24 cellular contexts compared by ENCODE assay signal in the genomic region with DNA sequence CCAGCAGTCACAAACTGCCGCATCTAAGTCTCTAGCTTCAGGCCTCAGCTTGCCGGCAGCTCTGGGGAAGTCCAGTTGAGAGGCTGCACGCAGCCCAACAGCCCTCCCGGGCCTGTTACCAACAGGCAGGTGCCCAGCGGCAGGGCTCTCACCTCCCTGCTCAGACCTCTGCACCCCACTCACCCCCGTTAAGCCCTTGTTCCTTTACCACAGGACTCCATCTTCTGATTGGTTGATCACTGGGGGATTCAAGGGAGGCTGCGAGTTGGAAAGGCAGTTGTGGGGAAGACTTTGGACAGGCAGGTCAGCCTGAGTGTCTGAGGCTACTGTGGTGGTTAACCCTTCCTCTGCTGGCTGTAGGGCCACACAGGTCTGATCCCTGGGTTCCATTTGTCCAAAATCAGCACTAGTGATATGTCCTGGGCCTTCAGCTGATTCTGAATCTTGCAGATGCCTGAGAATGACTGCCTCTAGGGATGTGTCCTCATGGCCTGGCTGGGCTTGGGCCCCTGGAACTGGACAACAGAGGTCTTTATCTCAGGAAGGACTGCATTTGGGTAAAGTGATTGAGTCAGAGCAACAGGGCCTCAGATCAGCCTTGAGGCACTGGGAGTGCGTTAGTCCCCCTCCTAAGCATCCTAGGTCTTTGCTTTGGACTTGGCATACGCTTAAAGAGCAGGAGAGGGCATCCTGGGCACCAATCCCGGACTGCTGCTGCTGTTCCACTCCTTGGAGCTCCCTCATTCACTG.
DNase-seq lines count a peak whose midpoint lies in the region; ATAC-seq, FAIRE-seq and TF ChIP-seq lines count a peak whose summit lies in the region.
"Had no signal": no experiment of that assay in that cellular context is flagged by ENCODE, and none has a peak within 500 bp of the region (broad histone marks: within the 10 kb centered on the region; RNA-seq: fewer than 3 reads in every experiment).

No MANE protein-coding gene starts in this region.

- no peak overlapping the region for H2AFZ ChIP-seq in GM23338

- H3K27me3 Mint-ChIP-seq in GM23338 (ENCODE audit: insufficient read depth, low read depth, poor library complexity): peaks cover 3% of the 10 kb centered on the region
- H3K27me3 Mint-ChIP-seq: CD4-positive, alpha-beta T cell had no signal

- H3K27ac ChIP-seq in GM23338 (ENCODE audit: low read depth) (no peak overlapping the region), foreskin keratinocyte (no peak overlapping the region)
- H3K27ac ChIP-seq: A549; BLaER1 treated with 17β-estradiol and CSF1 and Interleukin-3, amounts not matched to agents 10 nM and 100 nM had no signal

- no peaks in the 10 kb centered on the region for H3K9me3 Mint-ChIP-seq in GM23338
- H3K9me3 Mint-ChIP-seq: CD14-positive monocyte; CD4-positive, alpha-beta T cell; CD8-positive, alpha-beta memory T cell had no signal

- no peaks in the 10 kb centered on the region for H3K4me1 ChIP-seq in GM23338 (ENCODE audit: insufficient read depth)
- H3K4me1 ChIP-seq in foreskin keratinocyte: no peaks in the 10 kb centered on the region
- H3K4me1 ChIP-seq: A549 had no signal

- H3K4me3 ChIP-seq in GM23338: no peak overlapping the region
- H3K4me3 ChIP-seq: A549; BLaER1 treated with 17β-estradiol and CSF1 and Interleukin-3, amounts not matched to agents 10 nM and 100 nM had no signal

- ATAC-seq in GM23338 (peak; percentile 39; the same call in 1 of the 3 replicates), foreskin keratinocyte (peak; percentile 25), HG02852 (IDR thresholded peaks at IDR 0.05; ENCODE audit: unreplicated experiment) (no peak), GM19397 (IDR thresholded peaks at IDR 0.05; ENCODE audit: unreplicated experiment) (no peak), HG03457 (IDR thresholded peaks at IDR 0.05; ENCODE audit: unreplicated experiment) (no peak)
- ATAC-seq: A549 had no signal

- TF ChIP-seq CTCF in GM23338 (conservative IDR thresholded peaks at IDR 0.05; ENCODE audit: low read depth in 2 of 2) (no peak), foreskin keratinocyte (conservative IDR thresholded peaks at IDR 0.05) (no peak)

- H3K27ac Mint-ChIP-seq in GM23338: no peak overlapping the region
- H3K27ac Mint-ChIP-seq: CD14-positive monocyte; CD4-positive, alpha-beta T cell; CD8-positive, alpha-beta memory T cell had no signal

- peak; percentile 23 for FAIRE-seq in urothelium cell line (lab: Jason Lieb, UNC)
- FAIRE-seq: A549, D721Med, GM12891, GM18507, H54 had no signal

- no peaks in the 10 kb centered on the region for H3K36me3 ChIP-seq in GM23338 (ENCODE audit: insufficient read depth)
- H3K36me3 ChIP-seq: BE2C; BLaER1 treated with 17β-estradiol and CSF1 and Interleukin-3, amounts not matched to agents 10 nM and 100 nM had no signal

- H3K4me2 ChIP-seq in GM23338: no peak overlapping the region
- H3K4me2 ChIP-seq: A549; BLaER1 treated with 17β-estradiol and CSF1 and Interleukin-3, amounts not matched to agents 10 nM and 100 nM had no signal

- H3K9me2 ChIP-seq in GM23338 (ENCODE audit: insufficient read depth): no peaks in the 10 kb centered on the region

- no peaks in the 10 kb centered on the region for H3K4me1 Mint-ChIP-seq in GM23338
- H3K4me1 Mint-ChIP-seq: CD14-positive monocyte; CD8-positive, alpha-beta memory T cell had no signal

- DNase-seq in GM23338 (ENCODE audit: low spot score) (no peak), HuH-7 (ENCODE audit: low spot score) (peak; percentile 22), foreskin keratinocyte (no peak), urothelium cell line (ENCODE audit: low spot score) (no peak)
- DNase-seq: 8988T; ACHN; AML-193; BE2C; CD4-positive, alpha-beta T cell; CD8-positive, alpha-beta memory T cell; DMS 273 treated with DMSO at 0.1 percent for 48 hours; DMS79; GF-D8; HCEC 1CT had no signal

- no peaks in the 10 kb centered on the region for H3F3A ChIP-seq in GM23338 (replicated peaks; ENCODE audit: low read depth)

- no peaks in the 10 kb centered on the region for H3K27me3 ChIP-seq in GM23338 (ENCODE audit: insufficient read depth)
- H3K27me3 ChIP-seq in foreskin keratinocyte: no peaks in the 10 kb centered on the region
- H3K27me3 ChIP-seq: BE2C; BLaER1 treated with 17β-estradiol and CSF1 and Interleukin-3, amounts not matched to agents 10 nM and 100 nM had no signal

- H3K79me2 ChIP-seq in GM23338 (replicated peaks; ENCODE audit: insufficient read depth): no peaks in the 10 kb centered on the region

- no peaks in the 10 kb centered on the region for H4K20me1 ChIP-seq in GM23338 (replicated peaks; ENCODE audit: insufficient read depth)
- H4K20me1 ChIP-seq: BLaER1 treated with 17β-estradiol and CSF1 and Interleukin-3, amounts not matched to agents 10 nM and 100 nM had no signal

- H3K4me3 Mint-ChIP-seq in GM23338: no peak overlapping the region
- H3K4me3 Mint-ChIP-seq: CD14-positive monocyte; CD4-positive, alpha-beta T cell; CD8-positive, alpha-beta memory T cell had no signal

- no peaks in the 10 kb centered on the region for H3K36me3 Mint-ChIP-seq in GM23338 (ENCODE audit: low read depth)
- H3K36me3 Mint-ChIP-seq: CD14-positive monocyte; CD8-positive, alpha-beta memory T cell had no signal

TF ChIP-seq in GM23338, 12 proteins besides CTCF, POLR2A, EP300 and RAD21:
- TF ChIP-seq EZH2 (IDR thresholded peaks at IDR 0.05; ENCODE audit: low read depth, unreplicated experiment) (no peak), ZNF462 (CRISPR knock-in tag; IDR thresholded peaks at IDR 0.05) (no peak), JUNB (IDR thresholded peaks at IDR 0.05; ENCODE audit: unreplicated experiment) (no peak), EZH2phosphoT487 (IDR thresholded peaks at IDR 0.05; ENCODE audit: unreplicated experiment) (no peak), ZNF331 (CRISPR knock-in tag; IDR thresholded peaks at IDR 0.05; ENCODE audit: low read depth) (no peak), POLR2AphosphoS5 (IDR thresholded peaks at IDR 0.05; ENCODE audit: low read depth) (no peak), NANOG (IDR thresholded peaks at IDR 0.05; ENCODE audit: borderline replicate concordance) (no peak), ZNF114 (CRISPR knock-in tag; IDR thresholded peaks at IDR 0.05) (no peak)
TF ChIP-seq in GM23338: peak in this region for 0.

Comparison
In these comparisons a context has a peak if more than half of its experiments do, and no peak if none do; other contexts are left out.
1. ATAC-seq: peak in GM23338 (single experiment) and foreskin keratinocyte (single experiment); none in HG02852 (single experiment), GM19397 (single experiment) and HG03457 (single experiment).